1 cellular context compared by ENCODE assay signal in the genomic region with DNA sequence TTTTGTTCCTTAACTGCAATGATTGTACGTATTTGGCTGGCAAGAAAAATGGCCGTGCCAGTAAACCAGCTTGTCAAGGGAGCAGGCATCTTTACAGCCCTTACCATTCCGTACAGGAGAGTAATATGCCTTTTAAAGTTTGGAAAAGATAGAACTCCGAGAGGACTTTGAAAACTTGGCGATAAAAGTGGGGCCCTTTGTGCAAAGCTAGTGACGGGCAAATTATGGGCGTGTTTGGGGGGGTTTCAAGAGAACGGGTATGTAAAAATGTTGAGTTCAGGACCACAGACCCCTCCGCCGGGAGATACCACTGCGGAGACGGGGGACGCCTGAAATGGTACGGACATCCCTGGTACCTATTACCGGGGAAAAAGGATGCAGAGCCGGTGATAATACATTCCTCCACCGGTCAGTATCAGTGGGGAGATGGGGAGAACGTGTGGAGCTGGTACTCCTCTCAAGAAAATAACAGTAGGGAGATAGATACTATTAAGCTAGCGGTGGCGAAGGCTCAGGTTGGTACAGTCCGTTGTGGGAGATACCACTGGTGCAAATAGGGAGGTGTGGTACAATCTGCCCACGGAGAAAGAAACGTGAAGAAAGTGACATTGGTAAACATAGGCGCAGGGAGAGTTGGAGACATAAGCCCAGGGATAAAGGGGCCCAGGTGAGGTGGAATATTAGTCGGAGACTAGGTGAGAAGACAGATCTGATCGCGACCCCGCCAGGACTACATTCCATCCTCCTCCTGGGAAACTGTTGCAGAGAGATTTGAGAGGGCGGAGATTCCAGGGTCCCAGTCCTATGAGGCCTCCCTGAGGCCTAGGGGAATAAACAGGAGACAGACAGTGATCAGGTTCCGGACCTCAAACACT.
TF ChIP-seq lines count a peak whose summit lies in the region.

No MANE protein-coding gene starts in this region.

TF ChIP-seq in HepG2, 621 proteins besides CTCF, POLR2A, EP300 and RAD21:
- TF ChIP-seq BHLHE40 (IDR thresholded peaks at IDR 0.05; ENCODE audit: low read length), result peak; percentile 90
- no peak for TF ChIP-seq ZNF234 (CRISPR knock-in tag; conservative IDR thresholded peaks at IDR 0.05)
- TF ChIP-seq POLR2G (IDR thresholded peaks at IDR 0.05; ENCODE audit: low read depth, low read length), result peak; percentile 42; the same call in 1 of the 2 replicates
- TF ChIP-seq, protein P1, sequence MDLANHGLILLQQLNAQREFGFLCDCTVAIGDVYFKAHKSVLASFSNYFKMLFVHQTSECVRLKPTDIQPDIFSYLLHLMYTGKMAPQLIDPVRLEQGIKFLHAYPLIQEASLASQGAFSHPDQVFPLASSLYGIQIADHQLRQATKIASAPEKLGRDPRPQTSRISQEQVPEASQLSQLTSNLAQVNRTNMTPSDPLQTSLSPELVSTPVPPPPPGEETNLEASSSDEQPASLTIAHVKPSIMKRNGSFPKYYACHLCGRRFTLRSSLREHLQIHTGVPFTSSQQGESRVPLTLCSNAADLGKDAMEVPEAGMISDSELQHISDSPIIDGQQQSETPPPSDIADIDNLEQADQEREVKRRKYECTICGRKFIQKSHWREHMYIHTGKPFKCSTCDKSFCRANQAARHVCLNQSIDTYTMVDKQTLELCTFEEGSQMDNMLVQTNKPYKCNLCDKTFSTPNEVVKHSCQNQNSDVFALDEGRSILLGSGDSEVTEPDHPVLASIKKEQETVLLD (CRISPR knock-in tag; IDR thresholded peaks at IDR 0.05; ENCODE audit: low read depth), result no peak
- no peak for TF ChIP-seq SMAD3 (CRISPR knock-in tag; IDR thresholded peaks at IDR 0.05)
- TF ChIP-seq ZNF34 (CRISPR knock-in tag; IDR thresholded peaks at IDR 0.05; ENCODE audit: borderline replicate concordance), result no peak
- TF ChIP-seq SIN3B (IDR thresholded peaks at IDR 0.05; ENCODE audit: low read length), result no peak
- TF ChIP-seq, protein P2, sequence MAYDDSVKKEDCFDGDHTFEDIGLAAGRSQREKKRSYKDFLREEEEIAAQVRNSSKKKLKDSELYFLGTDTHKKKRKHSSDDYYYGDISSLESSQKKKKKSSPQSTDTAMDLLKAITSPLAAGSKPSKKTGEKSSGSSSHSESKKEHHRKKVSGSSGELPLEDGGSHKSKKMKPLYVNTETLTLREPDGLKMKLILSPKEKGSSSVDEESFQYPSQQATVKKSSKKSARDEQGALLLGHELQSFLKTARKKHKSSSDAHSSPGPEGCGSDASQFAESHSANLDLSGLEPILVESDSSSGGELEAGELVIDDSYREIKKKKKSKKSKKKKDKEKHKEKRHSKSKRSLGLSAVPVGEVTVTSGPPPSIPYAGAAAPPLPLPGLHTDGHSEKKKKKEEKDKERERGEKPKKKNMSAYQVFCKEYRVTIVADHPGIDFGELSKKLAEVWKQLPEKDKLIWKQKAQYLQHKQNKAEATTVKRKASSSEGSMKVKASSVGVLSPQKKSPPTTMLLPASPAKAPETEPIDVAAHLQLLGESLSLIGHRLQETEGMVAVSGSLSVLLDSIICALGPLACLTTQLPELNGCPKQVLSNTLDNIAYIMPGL (CRISPR knock-in tag; IDR thresholded peaks at IDR 0.05; ENCODE audit: borderline replicate concordance in 1 of 2, low read depth in 1 of 2), result peak in 1 of 2 experiments; percentile 51; a peak in 1 of 4 replicates
- peak; percentile 31 for TF ChIP-seq ASH2L (IDR thresholded peaks at IDR 0.05; ENCODE audit: insufficient read length, low read depth, low read length)
- peak; percentile 33; the same call in 1 of the 2 replicates for TF ChIP-seq TBX3 (IDR thresholded peaks at IDR 0.05; ENCODE audit: borderline replicate concordance)
- TF ChIP-seq, protein P3, sequence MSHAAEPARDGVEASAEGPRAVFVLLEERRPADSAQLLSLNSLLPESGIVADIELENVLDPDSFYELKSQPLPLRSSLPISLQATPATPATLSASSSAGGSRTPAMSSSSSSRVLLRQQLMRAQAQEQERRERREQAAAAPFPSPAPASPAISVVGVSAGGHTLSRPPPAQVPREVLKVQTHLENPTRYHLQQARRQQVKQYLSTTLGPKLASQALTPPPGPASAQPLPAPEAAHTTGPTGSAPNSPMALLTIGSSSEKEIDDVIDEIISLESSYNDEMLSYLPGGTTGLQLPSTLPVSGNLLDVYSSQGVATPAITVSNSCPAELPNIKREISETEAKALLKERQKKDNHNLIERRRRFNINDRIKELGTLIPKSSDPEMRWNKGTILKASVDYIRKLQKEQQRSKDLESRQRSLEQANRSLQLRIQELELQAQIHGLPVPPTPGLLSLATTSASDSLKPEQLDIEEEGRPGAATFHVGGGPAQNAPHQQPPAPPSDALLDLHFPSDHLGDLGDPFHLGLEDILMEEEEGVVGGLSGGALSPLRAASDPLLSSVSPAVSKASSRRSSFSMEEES (CRISPR knock-in tag; IDR thresholded peaks at IDR 0.05), result no peak
- peak; percentile 76 for TF ChIP-seq ZFX (CRISPR knock-in tag; IDR thresholded peaks at IDR 0.05; ENCODE audit: low read depth)
- peak; percentile 98 for TF ChIP-seq FOXK2 (IDR thresholded peaks at IDR 0.05)
- TF ChIP-seq ZNF564 (CRISPR knock-in tag; IDR thresholded peaks at IDR 0.05), result no peak
- peak; percentile 45; the same call in 1 of the 2 replicates for TF ChIP-seq NFIC (IDR thresholded peaks at IDR 0.05; ENCODE audit: low read length)
- peak; percentile 93 for TF ChIP-seq YY1 (IDR thresholded peaks at IDR 0.05; ENCODE audit: insufficient read depth, insufficient replicate concordance, low read depth, low read length)
- TF ChIP-seq ZSCAN25 (CRISPR knock-in tag; IDR thresholded peaks at IDR 0.05), result no peak
- TF ChIP-seq, protein P4, sequence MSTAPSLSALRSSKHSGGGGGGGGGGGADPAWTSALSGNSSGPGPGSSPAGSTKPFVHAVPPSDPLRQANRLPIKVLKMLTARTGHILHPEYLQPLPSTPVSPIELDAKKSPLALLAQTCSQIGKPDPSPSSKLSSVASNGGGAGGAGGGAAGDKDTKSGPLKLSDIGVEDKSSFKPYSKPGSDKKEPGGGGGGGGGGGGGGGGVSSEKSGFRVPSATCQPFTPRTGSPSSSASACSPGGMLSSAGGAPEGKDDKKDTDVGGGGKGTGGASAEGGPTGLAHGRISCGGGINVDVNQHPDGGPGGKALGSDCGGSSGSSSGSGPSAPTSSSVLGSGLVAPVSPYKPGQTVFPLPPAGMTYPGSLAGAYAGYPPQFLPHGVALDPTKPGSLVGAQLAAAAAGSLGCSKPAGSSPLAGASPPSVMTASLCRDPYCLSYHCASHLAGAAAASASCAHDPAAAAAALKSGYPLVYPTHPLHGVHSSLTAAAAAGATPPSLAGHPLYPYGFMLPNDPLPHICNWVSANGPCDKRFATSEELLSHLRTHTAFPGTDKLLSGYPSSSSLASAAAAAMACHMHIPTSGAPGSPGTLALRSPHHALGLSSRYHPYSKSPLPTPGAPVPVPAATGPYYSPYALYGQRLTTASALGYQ (CRISPR knock-in tag; IDR thresholded peaks at IDR 0.05), result no peak
- peak; percentile 76 for TF ChIP-seq TEAD3 (CRISPR knock-in tag; optimal IDR thresholded peaks at IDR 0.05; ENCODE audit: borderline replicate concordance)
- TF ChIP-seq CREM (IDR thresholded peaks at IDR 0.05), result peak; percentile 26; the same call in 1 of the 2 replicates
- TF ChIP-seq CREM (CRISPR knock-in tag; IDR thresholded peaks at IDR 0.05), result no peak
- no peak for TF ChIP-seq ZNF572 (CRISPR knock-in tag; IDR thresholded peaks at IDR 0.05)
- TF ChIP-seq, protein P5, sequence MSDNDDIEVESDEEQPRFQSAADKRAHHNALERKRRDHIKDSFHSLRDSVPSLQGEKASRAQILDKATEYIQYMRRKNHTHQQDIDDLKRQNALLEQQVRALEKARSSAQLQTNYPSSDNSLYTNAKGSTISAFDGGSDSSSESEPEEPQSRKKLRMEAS (IDR thresholded peaks at IDR 0.05), result peak; percentile 54
- TF ChIP-seq NBN (conservative IDR thresholded peaks at IDR 0.05), result no peak
- peak; percentile 80 for TF ChIP-seq ATF7 (IDR thresholded peaks at IDR 0.05)
- no peak for TF ChIP-seq ATF7 (CRISPR knock-in tag; IDR thresholded peaks at IDR 0.05)
- no peak for TF ChIP-seq ATRX (CRISPR knock-in tag; IDR thresholded peaks at IDR 0.05; ENCODE audit: borderline replicate concordance)
- no peak for TF ChIP-seq ZNF460 (CRISPR knock-in tag; IDR thresholded peaks at IDR 0.05; ENCODE audit: borderline replicate concordance)
- peak; percentile 33; the same call in 1 of the 2 replicates for TF ChIP-seq POLR2AphosphoS5 (IDR thresholded peaks at IDR 0.05; ENCODE audit: low read depth, low read length)
- TF ChIP-seq, protein P6, sequence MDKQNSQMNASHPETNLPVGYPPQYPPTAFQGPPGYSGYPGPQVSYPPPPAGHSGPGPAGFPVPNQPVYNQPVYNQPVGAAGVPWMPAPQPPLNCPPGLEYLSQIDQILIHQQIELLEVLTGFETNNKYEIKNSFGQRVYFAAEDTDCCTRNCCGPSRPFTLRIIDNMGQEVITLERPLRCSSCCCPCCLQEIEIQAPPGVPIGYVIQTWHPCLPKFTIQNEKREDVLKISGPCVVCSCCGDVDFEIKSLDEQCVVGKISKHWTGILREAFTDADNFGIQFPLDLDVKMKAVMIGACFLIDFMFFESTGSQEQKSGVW (CRISPR knock-in tag; IDR thresholded peaks at IDR 0.05; ENCODE audit: borderline replicate concordance), result no peak
- TF ChIP-seq ZFY (CRISPR knock-in tag; IDR thresholded peaks at IDR 0.05), result peak; percentile 65
- no peak for TF ChIP-seq RXRB (CRISPR knock-in tag; IDR thresholded peaks at IDR 0.05; ENCODE audit: borderline replicate concordance)
- TF ChIP-seq, protein P7, sequence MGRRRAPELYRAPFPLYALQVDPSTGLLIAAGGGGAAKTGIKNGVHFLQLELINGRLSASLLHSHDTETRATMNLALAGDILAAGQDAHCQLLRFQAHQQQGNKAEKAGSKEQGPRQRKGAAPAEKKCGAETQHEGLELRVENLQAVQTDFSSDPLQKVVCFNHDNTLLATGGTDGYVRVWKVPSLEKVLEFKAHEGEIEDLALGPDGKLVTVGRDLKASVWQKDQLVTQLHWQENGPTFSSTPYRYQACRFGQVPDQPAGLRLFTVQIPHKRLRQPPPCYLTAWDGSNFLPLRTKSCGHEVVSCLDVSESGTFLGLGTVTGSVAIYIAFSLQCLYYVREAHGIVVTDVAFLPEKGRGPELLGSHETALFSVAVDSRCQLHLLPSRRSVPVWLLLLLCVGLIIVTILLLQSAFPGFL (CRISPR knock-in tag; IDR thresholded peaks at IDR 0.05), result no peak
- no peak for TF ChIP-seq ATF1 (CRISPR knock-in tag; IDR thresholded peaks at IDR 0.05)
- TF ChIP-seq ZNF343 (CRISPR knock-in tag; IDR thresholded peaks at IDR 0.05), result no peak
- no peak for TF ChIP-seq ZNF549 (CRISPR knock-in tag; IDR thresholded peaks at IDR 0.05)
- TF ChIP-seq NR1H2 (CRISPR knock-in tag; IDR thresholded peaks at IDR 0.05; ENCODE audit: borderline replicate concordance, low read depth), result no peak
- peak; percentile 24; the same call in 1 of the 2 replicates for TF ChIP-seq HCFC1 (IDR thresholded peaks at IDR 0.05; ENCODE audit: low read depth, low read length)
- TF ChIP-seq, protein P8, sequence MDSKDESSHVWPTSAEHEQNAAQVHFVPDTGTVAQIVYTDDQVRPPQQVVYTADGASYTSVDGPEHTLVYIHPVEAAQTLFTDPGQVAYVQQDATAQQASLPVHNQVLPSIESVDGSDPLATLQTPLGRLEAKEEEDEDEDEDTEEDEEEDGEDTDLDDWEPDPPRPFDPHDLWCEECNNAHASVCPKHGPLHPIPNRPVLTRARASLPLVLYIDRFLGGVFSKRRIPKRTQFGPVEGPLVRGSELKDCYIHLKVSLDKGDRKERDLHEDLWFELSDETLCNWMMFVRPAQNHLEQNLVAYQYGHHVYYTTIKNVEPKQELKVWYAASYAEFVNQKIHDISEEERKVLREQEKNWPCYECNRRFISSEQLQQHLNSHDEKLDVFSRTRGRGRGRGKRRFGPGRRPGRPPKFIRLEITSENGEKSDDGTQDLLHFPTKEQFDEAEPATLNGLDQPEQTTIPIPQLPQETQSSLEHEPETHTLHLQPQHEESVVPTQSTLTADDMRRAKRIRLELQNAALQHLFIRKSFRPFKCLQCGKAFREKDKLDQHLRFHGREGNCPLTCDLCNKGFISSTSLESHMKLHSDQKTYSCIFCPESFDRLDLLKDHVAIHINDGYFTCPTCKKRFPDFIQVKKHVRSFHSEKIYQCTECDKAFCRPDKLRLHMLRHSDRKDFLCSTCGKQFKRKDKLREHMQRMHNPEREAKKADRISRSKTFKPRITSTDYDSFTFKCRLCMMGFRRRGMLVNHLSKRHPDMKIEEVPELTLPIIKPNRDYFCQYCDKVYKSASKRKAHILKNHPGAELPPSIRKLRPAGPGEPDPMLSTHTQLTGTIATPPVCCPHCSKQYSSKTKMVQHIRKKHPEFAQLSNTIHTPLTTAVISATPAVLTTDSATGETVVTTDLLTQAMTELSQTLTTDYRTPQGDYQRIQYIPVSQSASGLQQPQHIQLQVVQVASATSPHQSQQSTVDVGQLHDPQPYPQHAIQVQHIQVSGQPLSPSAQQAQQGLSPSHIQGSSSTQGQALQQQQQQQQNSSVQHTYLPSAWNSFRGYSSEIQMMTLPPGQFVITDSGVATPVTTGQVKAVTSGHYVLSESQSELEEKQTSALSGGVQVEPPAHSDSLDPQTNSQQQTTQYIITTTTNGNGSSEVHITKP (CRISPR knock-in tag; IDR thresholded peaks at IDR 0.05; ENCODE audit: low read depth), result peak; percentile 99
- peak; percentile 40; the same call in 1 of the 2 replicates for TF ChIP-seq PHF8 (CRISPR knock-in tag; IDR thresholded peaks at IDR 0.05)
